Comparison of ENCODE assay signal across 1 cellular context in genomic region chr19:16141043-16141442, GRCh38.
TF ChIP-seq lines count a peak whose summit lies in the region.

No MANE protein-coding gene starts in this region.

TF ChIP-seq in H1, 55 proteins besides CTCF, POLR2A, EP300 and RAD21:
- TF ChIP-seq MAX (IDR thresholded peaks at IDR 0.05) (0 out of 2 replicates have a peak, but pooled peaks have one; percentile 20), SP1 (IDR thresholded peaks at IDR 0.05; ENCODE audit: low read depth, low read length) (no peak), GABPA (IDR thresholded peaks at IDR 0.05; ENCODE audit: borderline replicate concordance, insufficient read depth, low read length) (no peak), POU5F1 (IDR thresholded peaks at IDR 0.05; ENCODE audit: low read depth, low read length) (no peak), TAF7 (optimal IDR thresholded peaks at IDR 0.05; ENCODE audit: borderline replicate concordance, low read depth, low read length) (no peak), SIN3A (conservative IDR thresholded peaks at IDR 0.05 in 1 of 2, IDR thresholded peaks at IDR 0.05 in 1 of 2; ENCODE audit: low read depth in 1 of 2, low read length in 2 of 2) (no peak), KDM1A (IDR thresholded peaks at IDR 0.05; ENCODE audit: borderline replicate concordance, low read length) (peak; percentile 84)
- TF ChIP-seq, protein P1, sequence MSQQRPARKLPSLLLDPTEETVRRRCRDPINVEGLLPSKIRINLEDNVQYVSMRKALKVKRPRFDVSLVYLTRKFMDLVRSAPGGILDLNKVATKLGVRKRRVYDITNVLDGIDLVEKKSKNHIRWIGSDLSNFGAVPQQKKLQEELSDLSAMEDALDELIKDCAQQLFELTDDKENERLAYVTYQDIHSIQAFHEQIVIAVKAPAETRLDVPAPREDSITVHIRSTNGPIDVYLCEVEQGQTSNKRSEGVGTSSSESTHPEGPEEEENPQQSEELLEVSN (IDR thresholded peaks at IDR 0.05): no peak
